9 cellular contexts compared by ENCODE assay signal in the genomic region with DNA sequence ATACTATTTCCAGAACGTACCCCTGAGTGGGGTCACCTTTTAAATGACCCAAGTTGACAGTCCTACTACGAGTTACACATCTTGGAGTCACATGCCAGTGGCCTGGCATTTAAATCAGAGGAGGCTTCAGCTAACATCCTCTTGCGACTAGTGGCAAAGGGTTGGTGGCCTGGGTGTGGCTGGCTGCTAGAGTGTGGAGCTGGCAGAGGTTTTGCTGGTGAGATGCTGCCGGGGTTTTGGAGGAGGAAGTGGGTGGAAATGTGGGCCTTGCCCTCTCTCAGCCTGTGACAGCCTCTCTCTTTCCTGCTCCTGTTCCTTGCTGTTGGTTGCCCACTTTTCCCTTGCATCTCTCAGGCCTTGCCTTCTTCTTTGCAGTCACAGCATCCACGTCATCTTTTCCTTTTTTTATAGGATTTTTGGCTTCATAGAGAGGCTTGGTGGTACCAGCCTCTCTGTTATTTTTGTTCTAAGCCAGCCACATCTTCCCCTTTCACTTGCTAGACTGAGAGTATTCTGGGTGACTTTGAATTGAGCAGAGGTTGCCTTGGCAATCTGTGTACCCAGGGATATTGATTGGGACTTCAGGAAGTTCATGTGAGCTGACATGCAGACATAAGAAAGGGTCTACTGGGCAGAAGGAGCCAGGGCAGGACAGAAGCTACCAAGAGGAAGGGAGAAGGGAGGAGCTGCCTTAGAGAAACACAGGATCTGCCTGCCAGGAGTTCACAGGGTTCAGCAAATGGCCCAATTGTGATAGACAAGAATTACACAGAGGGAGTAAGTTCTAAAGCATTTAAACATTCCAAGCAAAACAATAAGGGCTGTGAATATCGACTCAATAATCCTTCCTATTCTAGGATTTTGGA. TPM values are rescaled to one million over a fixed set of nuclear protein-coding genes. Genes with fewer than 3 reads are reported as not detected.
A peak's percentile ranks its signal among the peaks of the same experiment; 100 is the strongest.
DNase-seq lines count a peak whose midpoint lies in the region; ATAC-seq and TF ChIP-seq lines count a peak whose summit lies in the region.
"Had no signal": no experiment of that assay in that cellular context is flagged by ENCODE, and none has a peak within 500 bp of the region (broad histone marks: within the 10 kb centered on the region; RNA-seq: fewer than 3 reads in every experiment).

No MANE protein-coding gene starts in this region.

- H3K27ac Mint-ChIP-seq in activated naive CD8-positive, alpha-beta T cell treated with anti-CD3 and anti-CD28 coated beads for 36 hours, result peak overlapping the region; percentile 38
- no peak overlapping the region for H3K27ac Mint-ChIP-seq in Caco-2 (ENCODE audit: unreplicated experiment)

- ATAC-seq in GM18868 (IDR thresholded peaks at IDR 0.05; ENCODE audit: unreplicated experiment) (peak; percentile 53), omental fat pad (ENCODE audit: low FRiP score) (peak; percentile 57)

- H3K4me1 Mint-ChIP-seq in activated naive CD8-positive, alpha-beta T cell treated with anti-CD3 and anti-CD28 coated beads for 36 hours, result peaks cover 37% of the 10 kb centered on the region
- H3K4me1 Mint-ChIP-seq in Caco-2 (ENCODE audit: low read depth, unreplicated experiment), result peaks cover 8% of the 10 kb centered on the region

- no peaks in the 10 kb centered on the region for H3K9me3 ChIP-seq in Caco-2

- no peak overlapping the region for H3K4me3 ChIP-seq in Caco-2 (ENCODE audit: low read depth, low read length)

- BruUV-seq in Caco-2 (replicated peaks; lab: Mats Ljungman, UMichigan), result no TSS peak

- H3K9me3 Mint-ChIP-seq in activated naive CD8-positive, alpha-beta T cell treated with anti-CD3 and anti-CD28 coated beads for 36 hours, result no peaks in the 10 kb centered on the region
- H3K9me3 Mint-ChIP-seq in Caco-2 (ENCODE audit: unreplicated experiment), result peaks cover 5% of the 10 kb centered on the region

- H3K36me3 ChIP-seq in Caco-2 (ENCODE audit: control insufficient read depth, insufficient read depth, low read length), result no peaks in the 10 kb centered on the region

- H3K27me3 Mint-ChIP-seq in activated naive CD8-positive, alpha-beta T cell treated with anti-CD3 and anti-CD28 coated beads for 36 hours, result no peaks in the 10 kb centered on the region
- H3K27me3 Mint-ChIP-seq in Caco-2 (ENCODE audit: insufficient read depth, unreplicated experiment), result no peaks in the 10 kb centered on the region

- H3K27me3 ChIP-seq in Caco-2 (replicated peaks; ENCODE audit: control insufficient read depth, insufficient read depth, low read length), result no peaks in the 10 kb centered on the region

- TF ChIP-seq CTCF in omental fat pad (IDR thresholded peaks at IDR 0.05) (no peak), Caco-2 (IDR thresholded peaks at IDR 0.05; ENCODE audit: insufficient read depth in 1 of 2, low read depth in 1 of 2, low read length in 1 of 2, severe bottlenecking in 1 of 2, unreplicated experiment in 1 of 2) (no peak)

- H3K36me3 Mint-ChIP-seq in activated naive CD8-positive, alpha-beta T cell treated with anti-CD3 and anti-CD28 coated beads for 36 hours, result no peaks in the 10 kb centered on the region
- no peaks in the 10 kb centered on the region for H3K36me3 Mint-ChIP-seq in Caco-2 (ENCODE audit: insufficient read depth, unreplicated experiment)

- POLR2A ChIA-PET in Caco-2 (lab: Charles Lee), result no interaction called here

- peaks cover 6% of the 10 kb centered on the region; the same call in 1 of the 2 replicates for H3K4me1 ChIP-seq in Caco-2

- CTCF ChIA-PET in Caco-2 (lab: Charles Lee), result interaction anchor here (1.0 kb wide), 1 partner anchor 10 kb away, joined by 4 read pairs; no protein-coding TSS in a partner anchor

- intact Hi-C loops in Caco-2 (cut with micrococcal nuclease; ENCODE audit: unreplicated experiment), result no loop called here

- H3K4me3 Mint-ChIP-seq in activated naive CD8-positive, alpha-beta T cell treated with anti-CD3 and anti-CD28 coated beads for 36 hours, result no peak overlapping the region
- H3K4me3 Mint-ChIP-seq in Caco-2 (ENCODE audit: unreplicated experiment), result no peak overlapping the region
- H3K4me3 Mint-ChIP-seq: neural crest cell had no signal

- DNase-seq in NOMO-1 treated with DMSO at 0.1 percent for 48 hours (lab: John Stamatoyannopoulos, UW; ENCODE audit: unreplicated experiment) (peak; percentile 79), omental fat pad (ENCODE audit: low spot score) (no peak), NCI-H1092 treated with DMSO at 0.1 percent for 48 hours (lab: John Stamatoyannopoulos, UW) (no peak), dedifferentiated amniotic fluid mesenchymal stem cell (ENCODE audit: extremely low spot score) (no peak), ecto neural progenitor cell (ENCODE audit: low spot score) (no peak), Caco-2 (no peak)
- DNase-seq in activated naive CD8-positive, alpha-beta T cell treated with anti-CD3 and anti-CD28 coated beads for 36 hours, result peak; percentile 30

RNA-seq across cellular contexts. Expression of a gene that starts 55.4 kb away (rescaled TPM):
- total RNA-seq in activated naive CD8-positive, alpha-beta T cell treated with anti-CD3 and anti-CD28 coated beads for 36 hours, result 10 to 100 TPM; 18.6 to 22.2 TPM
- 10 to 100 TPM; 12.1 to 54.9 (median 29.9) TPM for total RNA-seq in omental fat pad
- total RNA-seq in Caco-2 (2022), result 87.5 and 95.8 TPM in 2 replicates

Comparison
In these comparisons a context has a peak if more than half of its experiments do, and no peak if none do; other contexts are left out.
1. DNase-seq: peak in NOMO-1 treated with DMSO at 0.1 percent for 48 hours (single experiment) and activated naive CD8-positive, alpha-beta T cell treated with anti-CD3 and anti-CD28 coated beads for 36 hours (single experiment); none in omental fat pad (single experiment), NCI-H1092 treated with DMSO at 0.1 percent for 48 hours (single experiment), dedifferentiated amniotic fluid mesenchymal stem cell (single experiment), ecto neural progenitor cell (single experiment) and Caco-2 (0 of 2).